ENCODE assay signal across 28 cellular contexts in genomic region chr6:42071881-42072583, GRCh38. TPM values are rescaled to one million over a fixed set of nuclear protein-coding genes. Genes with fewer than 3 reads are reported as not detected.
DNase-seq lines count a peak whose midpoint lies in the region; ATAC-seq, FAIRE-seq and TF ChIP-seq lines count a peak whose summit lies in the region.
"Had no signal": no experiment of that assay in that cellular context is flagged by ENCODE, and none has a peak within 500 bp of the region (broad histone marks: within the 10 kb centered on the region; RNA-seq: fewer than 3 reads in every experiment).

No MANE protein-coding gene starts in this region.

- no peak for TF ChIP-seq POLR2A in K562 (conservative IDR thresholded peaks at IDR 0.05)

- no peak overlapping the region for H4K8ac ChIP-seq in trophoblast cell (ENCODE audit: low read depth, low read length)

- no peaks in the 10 kb centered on the region for H3K9me3 ChIP-seq in left ventricle myocardium inferior (replicated peaks)
- no peaks in the 10 kb centered on the region for H3K9me3 ChIP-seq in K562 (replicated peaks; ENCODE audit: control insufficient read depth, insufficient read depth, low read depth, low read length)
- H3K9me3 ChIP-seq in trophoblast cell (ENCODE audit: insufficient read depth, low read depth, low read length): no peaks in the 10 kb centered on the region
- H3K9me3 ChIP-seq: lower lobe of right lung, psoas muscle, suprapubic skin had no signal

- H3K79me1 ChIP-seq in trophoblast cell (ENCODE audit: low read length): no peaks in the 10 kb centered on the region

- no peak overlapping the region for H4K91ac ChIP-seq in trophoblast cell (ENCODE audit: low read depth, low read length)

- H4K12ac ChIP-seq in trophoblast cell (ENCODE audit: low read depth, low read length): no peak overlapping the region

- no peak overlapping the region for H3K4me2 ChIP-seq in K562 (ENCODE audit: insufficient read depth, low read length)
- H3K4me2 ChIP-seq in trophoblast cell (ENCODE audit: low read length): no peak overlapping the region

- 73% methylated on average over 6 of the region's 6 CpGs for WGBS in K562 (ENCODE audit: insufficient coverage, low coverage, missing lambda C conversion rate)
- WGBS in trophoblast cell (ENCODE audit: extremely low coverage, insufficient coverage, insufficient read length): no CpG with 5 or more reads among the region's 6 CpGs

- no peak for FAIRE-seq in K562 (lab: Jason Lieb, UNC)
- FAIRE-seq: bronchial epithelial cell had no signal

- H3K4me3 ChIP-seq in left ventricle myocardium inferior: no peak overlapping the region
- no peak overlapping the region for H3K4me3 ChIP-seq in K562
- no peak overlapping the region for H3K4me3 ChIP-seq in trophoblast cell (ENCODE audit: low read depth, low read length)
- H3K4me3 ChIP-seq: lower lobe of right lung, psoas muscle, suprapubic skin had no signal

- in situ Hi-C loops in K562 (cut with MboI): no loop called here

- H3K4me1 ChIP-seq in left ventricle myocardium inferior: peaks cover 59% of the 10 kb centered on the region
- H3K4me1 ChIP-seq in K562 (replicated peaks in 1 of 2; ENCODE audit: control insufficient read depth in 2 of 2, insufficient read depth in 2 of 2, low read length in 2 of 2): no peaks in the 10 kb centered on the region
- H3K4me1 ChIP-seq in trophoblast cell (ENCODE audit: control insufficient read depth in 1 of 2, insufficient read depth in 2 of 2, low read length in 2 of 2): no peaks in the 10 kb centered on the region
- H3K4me1 ChIP-seq: psoas muscle had no signal

- POLR2A ChIA-PET in K562 (lab: Yijun Ruan, JAX): interaction anchor here (0.8 to 1.9 kb wide), 5 partner anchors 16 to 155 kb away, joined by 3 to 5 read pairs (median 4); partner anchors contain the start of gene TAF8

- no peak overlapping the region for H3K14ac ChIP-seq in trophoblast cell (ENCODE audit: low read length)

- no peaks in the 10 kb centered on the region for H3K27me3 ChIP-seq in left ventricle myocardium inferior (ENCODE audit: low read depth)
- no peaks in the 10 kb centered on the region for H3K27me3 ChIP-seq in K562 (ENCODE audit: control insufficient read depth in 2 of 2, insufficient read depth in 2 of 2, low read length in 2 of 2)
- no peaks in the 10 kb centered on the region for H3K27me3 ChIP-seq in trophoblast cell (ENCODE audit: insufficient read depth, low read length)
- H3K27me3 ChIP-seq: suprapubic skin had no signal

- CTCF ChIA-PET in K562 (lab: Yijun Ruan, JAX; ENCODE audit: low intra/inter-chr PET ratio): interaction anchor here (0.5 kb wide), 1 partner anchor 90 kb away, joined by 3 read pairs; no protein-coding TSS in a partner anchor

- no peak for TF ChIP-seq EP300 in K562 (IDR thresholded peaks at IDR 0.05; ENCODE audit: low read length)

- no TSS peak for BruUV-seq in K562 (replicated peaks; lab: Mats Ljungman, UMichigan)

- H3K27ac ChIP-seq in left ventricle myocardium inferior (replicated peaks) (peak overlapping the region; percentile 70), K562 (ENCODE audit: extremely low read depth, low read depth, low read length) (no peak overlapping the region), trophoblast cell (ENCODE audit: low read depth, low read length) (no peak overlapping the region)
- H3K27ac ChIP-seq: 22Rv1, lower lobe of right lung, psoas muscle, suprapubic skin had no signal

- no peak overlapping the region for H3K23ac ChIP-seq in trophoblast cell (ENCODE audit: low read length)

- peak; percentile 31 for DNase-seq in NCI-H2171 treated with DMSO at 0.1 percent for 48 hours (lab: John Stamatoyannopoulos, UW)
- DNase-seq in NCI-H2171 (lab: John Stamatoyannopoulos, UW): no peak
- no peak for DNase-seq in left ventricle myocardium inferior
- no peak for DNase-seq in Right ventricle myocardium superior
- DNase-seq in K562 (ENCODE audit: extremely low read depth in 1 of 4, low spot score in 3 of 4): no peak
- DNase-seq in trophoblast cell: no peak
- no peak for DNase-seq in NCI-H526 treated with DMSO at 0.1 percent for 48 hours (lab: John Stamatoyannopoulos, UW)
- DNase-seq in CD1c-positive myeloid dendritic cell (ENCODE audit: extremely low spot score): no peak
- DNase-seq: activated CD4-positive, alpha-beta T cell treated with anti-CD3 and anti-CD28 coated beads for 4 hours; cortex of kidney; effector memory CD8-positive, alpha-beta T cell; erythroblast; HCEC 1CT; head of caudate nucleus; Kasumi-1; lower lobe of right lung; naive thymus-derived CD4-positive, alpha-beta T cell; NCI-H1417 treated with DMSO at 0.1 percent for 48 hours; NCI-H2081 treated with DMSO at 0.1 percent for 48 hours; NCI-H345; NCI-H748 treated with DMSO at 0.1 percent for 48 hours; SHP77 treated with DMSO at 0.1 percent for 48 hours; T-helper 9 cell had no signal

- intact Hi-C loops in left ventricle myocardium inferior (cut with micrococcal nuclease): no loop called here
- intact Hi-C loops in Right ventricle myocardium superior (cut with DNase I): no loop called here
- intact Hi-C loops in K562 (cut with micrococcal nuclease): no loop called here

- no peak overlapping the region for H2AK5ac ChIP-seq in trophoblast cell (ENCODE audit: low read length)

- H2BK5ac ChIP-seq in trophoblast cell (ENCODE audit: low read depth, low read length, poor library complexity): no peak overlapping the region

- H3K36me3 ChIP-seq in left ventricle myocardium inferior (peaks cover 83% of the 10 kb centered on the region), K562 (ENCODE audit: control insufficient read depth, insufficient read depth, low read length) (peaks cover 80% of the 10 kb centered on the region), trophoblast cell (ENCODE audit: control insufficient read depth in 1 of 2, insufficient read depth in 2 of 2, low read length in 2 of 2) (peaks cover 26 to 54% of the 10 kb centered on the region in 2 experiments)

- no peak overlapping the region for H2BK120ac ChIP-seq in trophoblast cell (ENCODE audit: insufficient read depth, low read length, poor library complexity)

- ATAC-seq in Right ventricle myocardium superior (ENCODE audit: poor library complexity) (no peak), K562 (no peak)
- ATAC-seq: effector memory CD8-positive, alpha-beta T cell; lower lobe of right lung; naive thymus-derived CD4-positive, alpha-beta T cell; psoas muscle; stimulated activated memory B cell treated with anti-CD40 and anti-IgM and Interleukin-4, amounts not matched to agents 10 μg/mL and 1 μg/mL and 100 μg/mL, for 72 hours had no signal

- TF ChIP-seq RAD21 in K562 (CRISPR knock-in tag; conservative IDR thresholded peaks at IDR 0.05 in 1 of 2, IDR thresholded peaks at IDR 0.05 in 1 of 2): no peak

- H4K20me1 ChIP-seq in K562 (replicated peaks; ENCODE audit: control insufficient read depth, insufficient read depth, low read length): no peaks in the 10 kb centered on the region

- no peak overlapping the region for H3K4ac ChIP-seq in trophoblast cell (ENCODE audit: low read depth, low read length)

- TF ChIP-seq CTCF in left ventricle myocardium inferior (IDR thresholded peaks at IDR 0.05; ENCODE audit: borderline replicate concordance): no peak
- no peak for TF ChIP-seq CTCF in K562 (IDR thresholded peaks at IDR 0.05 in 2 of 3, conservative IDR thresholded peaks at IDR 0.05 in 1 of 3; ENCODE audit: insufficient read depth in 2 of 3, low read depth in 1 of 3, low read length in 3 of 3)

- no peak overlapping the region for H3K18ac ChIP-seq in trophoblast cell (ENCODE audit: low read length)

- H3K79me2 ChIP-seq in K562 (ENCODE audit: control insufficient read depth, insufficient read depth, low read length) (no peaks in the 10 kb centered on the region), trophoblast cell (ENCODE audit: control insufficient read depth, insufficient read depth, low read length, poor library complexity) (no peaks in the 10 kb centered on the region)

- H2BK12ac ChIP-seq in trophoblast cell (ENCODE audit: low read length): no peak overlapping the region

- H3K9me1 ChIP-seq in K562 (ENCODE audit: control insufficient read depth, insufficient read depth, low read length): peaks cover 3% of the 10 kb centered on the region

- no peak overlapping the region for H3K9ac ChIP-seq in K562 (ENCODE audit: insufficient read depth in 1 of 2, low read depth in 2 of 2, low read length in 2 of 2)
- H3K9ac ChIP-seq in trophoblast cell (ENCODE audit: low read length): peak overlapping the region; percentile 5

- no peak overlapping the region for H2AFZ ChIP-seq in K562 (ENCODE audit: low read depth, low read length)
- no peak overlapping the region for H2AFZ ChIP-seq in trophoblast cell (ENCODE audit: insufficient read depth, low read length, poor library complexity)

TF ChIP-seq in K562, 482 proteins besides CTCF, POLR2A, EP300 and RAD21 (continues in another document):
- TF ChIP-seq ZNF316 (IDR thresholded peaks at IDR 0.05) (peak; percentile 57), C11orf30 (IDR thresholded peaks at IDR 0.05; ENCODE audit: low read depth) (peak; percentile 36; the same call in 1 of the 2 replicates)

RNA-seq across cellular contexts. Expression of gene TAF8, which starts 21.7 kb away (rescaled TPM):
- total RNA-seq in left ventricle myocardium inferior: 28.5 TPM
- total RNA-seq in Right ventricle myocardium superior: 28.7 TPM
- 128 and 137 TPM in 2 replicates for total RNA-seq in K562 (2011; cell fraction: chromatin; rRNA removed; ENCODE audit: low replicate concordance)
- 89.7 and 95.9 TPM in 2 replicates for total RNA-seq in K562 (2011; cell fraction: nucleolus; rRNA removed)
- 111 and 145 TPM in 2 replicates for total RNA-seq in K562 (2011; cell fraction: nucleoplasm; rRNA removed)
- total RNA-seq in K562 (2014; rRNA removed): 37.8 and 45.6 TPM in 2 replicates
- total RNA-seq in K562 (2014; rRNA removed; fragmentation: Illumina TruSeq; extraction: Trizol): 41.0 and 43.8 TPM in 2 replicates
- total RNA-seq in K562 (2015; rRNA removed; fragmentation: Illumina TruSeq; extraction: Trizol): 29.4 and 32.3 TPM in 2 replicates
- 49.1 and 51.4 TPM in 2 replicates for total RNA-seq in K562 (2021)
- polyA plus RNA-seq in K562 (2011; rRNA removed): 52.8 and 57.2 TPM in 2 replicates
- 58.0 and 76.8 TPM in 2 replicates for polyA plus RNA-seq in K562 (2011; cell fraction: cytosol; rRNA removed)
- 33.2 and 40.6 TPM in 2 replicates for polyA plus RNA-seq in K562 (2011; cell fraction: nucleus; rRNA removed)
- 24.5 and 33.6 TPM in 2 replicates for polyA plus RNA-seq in K562 (2012)
- 49.2 and 52.6 TPM in 2 replicates for polyA plus RNA-seq in K562 (2014; fragmentation: Illumina TruSeq; extraction: Trizol)
- 10 to 100 TPM; 58.9 to 84.0 TPM for polyA plus RNA-seq in K562 (2014; fragmentation: Nextera tagmentation; extraction: Ambion mirVana)
- 57.1 and 60.3 TPM in 2 replicates for polyA plus RNA-seq in K562 (2014; rRNA removed)
- polyA minus RNA-seq in K562 (2011; rRNA and poly(A)+ RNA removed): 89.5 and 117 TPM in 2 replicates
- polyA minus RNA-seq in K562 (2011; cell fraction: cytosol; rRNA and poly(A)+ RNA removed): 30.9 and 35.3 TPM in 2 replicates
- 37.0 and 60.9 TPM in 2 replicates for polyA minus RNA-seq in K562 (2011; cell fraction: nucleus; rRNA and poly(A)+ RNA removed)
- 14.4 and 15.2 TPM in 2 replicates for polyA plus RNA-seq in trophoblast cell (2013)
